ENCODE assay signal across 27 cellular contexts in the genomic region with DNA sequence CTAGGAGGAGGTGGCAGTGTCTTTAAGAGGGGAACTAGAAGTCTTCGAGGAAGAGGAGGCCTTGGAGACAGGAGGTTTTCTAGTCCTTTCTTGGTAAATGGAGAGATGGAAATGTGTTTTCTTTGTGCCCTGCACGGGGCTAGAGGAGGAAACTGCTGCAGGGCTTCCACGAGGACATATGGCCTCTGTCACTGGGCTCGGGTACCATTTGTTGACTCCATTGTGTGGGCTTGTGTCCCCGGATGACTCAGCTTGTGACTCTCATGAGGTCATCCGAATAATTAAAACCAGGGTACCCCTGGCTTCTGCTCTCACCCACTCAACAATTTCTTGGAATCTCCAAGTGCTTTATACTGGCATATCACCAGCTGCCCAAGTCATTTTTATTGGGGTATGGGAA.
"Had no signal": no experiment of that assay in that cellular context is flagged by ENCODE, and none has a peak within 500 bp of the region (broad histone marks: within the 10 kb centered on the region; RNA-seq: fewer than 3 reads in every experiment).

No MANE protein-coding gene starts in this region.

- H3K4me3 Mint-ChIP-seq: immature natural killer cell; naive thymus-derived CD8-positive, alpha-beta T cell; nephron; neural crest cell; stimulated activated memory B cell treated with anti-CD40 and anti-IgM and Interleukin-4, amounts not matched to agents 10 μg/mL and 1 μg/mL and 100 μg/mL, for 72 hours; stimulated activated naive CD8-positive, alpha-beta T cell treated with anti-CD3 and anti-CD28 coated beads, Interleukin-15, amount 100 ng/mL, for 72 hours had no signal

- H3K4me1 ChIP-seq: left lung, right atrium auricular region, tibial nerve, vagina had no signal

- H3K9ac ChIP-seq: parathyroid adenoma had no signal

- H3K9me3 ChIP-seq: left lung, neutrophil, right atrium auricular region, right lobe of liver, tibial nerve, vagina had no signal

- H3K27me3 Mint-ChIP-seq: stimulated activated naive CD8-positive, alpha-beta T cell treated with anti-CD3 and anti-CD28 coated beads, Interleukin-15, amount 100 ng/mL, for 72 hours; type B pancreatic cell had no signal

- H3K36me3 Mint-ChIP-seq: naive thymus-derived CD8-positive, alpha-beta T cell; stimulated activated memory B cell treated with anti-CD40 and anti-IgM and Interleukin-4, amounts not matched to agents 10 μg/mL and 1 μg/mL and 100 μg/mL, for 72 hours; type B pancreatic cell had no signal

- H3K27ac Mint-ChIP-seq: immature natural killer cell; naive thymus-derived CD8-positive, alpha-beta T cell; progenitor cell of endocrine pancreas; stimulated activated memory B cell treated with anti-CD40 and anti-IgM and Interleukin-4, amounts not matched to agents 10 μg/mL and 1 μg/mL and 100 μg/mL, for 72 hours; stimulated activated naive CD8-positive, alpha-beta T cell treated with anti-CD3 and anti-CD28 coated beads, Interleukin-15, amount 100 ng/mL, for 72 hours; type B pancreatic cell had no signal

- ATAC-seq: left colon; left lung; naive thymus-derived CD8-positive, alpha-beta T cell; stimulated activated memory B cell treated with anti-CD40 and anti-IgM and Interleukin-4, amounts not matched to agents 10 μg/mL and 1 μg/mL and 100 μg/mL, for 72 hours; stimulated activated naive CD8-positive, alpha-beta T cell treated with anti-CD3 and anti-CD28 coated beads, Interleukin-15, amount 100 ng/mL, for 72 hours had no signal

- H3K4me3 ChIP-seq: left lung, lung, right atrium auricular region, right lobe of liver, smooth muscle cell, tibial nerve, vagina had no signal

- H3K36me3 ChIP-seq: left lung, neutrophil, right atrium auricular region, right lobe of liver, tibial nerve, vagina had no signal

- DNase-seq: hypothalamus; immature natural killer cell; kidney; left colon; left lung; midbrain; naive thymus-derived CD8-positive, alpha-beta T cell; occipital lobe; stimulated activated CD4-positive, alpha-beta T cell treated with anti-CD3 and anti-CD28 coated beads, Interleukin-1b, Interleukin-23, amount 100 ng/mL, for 48 hours; stimulated activated CD4-positive, alpha-beta T cell treated with anti-CD3 and anti-CD28 coated beads, Interleukin-2, amount 100 ng/mL, for 48 hours; stimulated activated CD4-positive, alpha-beta T cell treated with anti-CD3 and anti-CD28 coated beads, Interleukin-4, amount 100 ng/mL, for 4 hours; stimulated activated CD8-positive, alpha-beta memory T cell treated with anti-CD3 and anti-CD28 coated beads, Interleukin-4, amount 100 ng/mL, for 48 hours; stimulated activated naive CD4-positive, alpha-beta T cell treated with Interleukin-2 at 50 U/mL for 16 hours; stimulated activated naive CD8-positive, alpha-beta T cell treated with anti-CD3 and anti-CD28 coated beads, Interleukin-15, amount 100 ng/mL, for 72 hours had no signal

- H3K4me1 Mint-ChIP-seq: immature natural killer cell; stimulated activated memory B cell treated with anti-CD40 and anti-IgM and Interleukin-4, amounts not matched to agents 10 μg/mL and 1 μg/mL and 100 μg/mL, for 72 hours; stimulated activated naive CD8-positive, alpha-beta T cell treated with anti-CD3 and anti-CD28 coated beads, Interleukin-15, amount 100 ng/mL, for 72 hours had no signal

- H3K27me3 ChIP-seq: left lung, neutrophil, right atrium auricular region, right lobe of liver, tibial nerve, vagina had no signal

- H3K27ac ChIP-seq: left lung, neutrophil, parathyroid adenoma, right atrium auricular region, right lobe of liver, tibial nerve, vagina had no signal

- H3K9me3 Mint-ChIP-seq: nephron, neural crest cell had no signal
